In the genomic region with DNA sequence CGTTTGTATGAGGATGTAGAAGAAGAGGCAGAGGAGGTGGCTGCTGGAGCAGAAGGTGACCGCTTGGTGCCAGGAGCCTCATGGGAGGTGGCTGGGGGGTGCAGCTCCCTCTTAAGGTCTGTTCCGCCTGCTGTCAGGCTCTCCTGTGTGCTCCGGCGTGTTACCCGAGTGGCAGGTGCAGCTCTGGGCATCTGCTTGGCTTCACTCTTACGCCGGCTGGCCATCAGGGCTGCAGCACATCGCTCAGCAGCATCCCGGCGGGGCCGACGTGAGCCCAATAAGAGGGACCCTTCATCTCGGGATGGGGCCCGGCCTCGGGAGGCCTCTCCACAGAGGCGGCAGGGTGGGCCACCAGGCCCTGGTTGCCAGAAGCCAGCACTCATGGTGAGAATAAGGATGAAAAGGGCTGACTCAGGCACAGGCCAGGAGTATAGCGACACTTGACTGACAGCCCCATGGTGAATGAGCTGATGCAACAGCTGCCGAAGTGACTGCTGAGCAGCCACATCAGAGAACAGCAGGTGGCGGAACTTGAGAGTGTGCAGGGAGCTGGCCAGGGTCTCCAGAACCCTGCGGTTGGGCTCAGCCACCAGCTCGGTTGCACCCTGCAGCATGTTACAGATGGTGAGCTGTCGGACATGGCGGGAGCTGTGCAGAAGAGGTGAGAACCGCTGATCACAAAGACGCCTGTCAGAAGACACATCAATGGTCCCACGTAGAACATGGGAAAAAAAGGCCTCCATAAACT, we compare ENCODE assay signal across 1 cellular context.
TF ChIP-seq lines count a peak whose summit lies in the region.

No MANE protein-coding gene starts in this region.

TF ChIP-seq in K562, 482 proteins besides CTCF, POLR2A, EP300 and RAD21 (continues in another document):
- TF ChIP-seq EZH2 (IDR thresholded peaks at IDR 0.05; ENCODE audit: borderline replicate concordance, low read depth, low read length) (no peak), POLR2G (IDR thresholded peaks at IDR 0.05; ENCODE audit: low read depth, low read length) (peak; percentile 78), NFE2L1 (tag; IDR thresholded peaks at IDR 0.05; ENCODE audit: borderline replicate concordance, low read depth) (no peak), ZNF445 (CRISPR knock-in tag; IDR thresholded peaks at IDR 0.05; ENCODE audit: low read depth) (no peak), ZSCAN32 (CRISPR knock-in tag; IDR thresholded peaks at IDR 0.05) (peak; percentile 80), ZNF253 (CRISPR knock-in tag; conservative IDR thresholded peaks at IDR 0.05) (no peak), PHTF2 (CRISPR knock-in tag; IDR thresholded peaks at IDR 0.05) (no peak), ZNF263 (CRISPR knock-in tag; IDR thresholded peaks at IDR 0.05; ENCODE audit: borderline replicate concordance) (no peak), EGR1 (conservative IDR thresholded peaks at IDR 0.05) (no peak), TEAD2 (tag; IDR thresholded peaks at IDR 0.05) (no peak), NR3C1 (CRISPR knock-in tag; IDR thresholded peaks at IDR 0.05) (no peak), MEF2D (tag; conservative IDR thresholded peaks at IDR 0.05; ENCODE audit: low read depth) (no peak), JUND (IDR thresholded peaks at IDR 0.05; ENCODE audit: borderline replicate concordance, low read depth, low read length) (peak; percentile 87), JUND (tag; IDR thresholded peaks at IDR 0.05; ENCODE audit: borderline replicate concordance, low read depth, low read length) (peak; percentile 65; the same call in 1 of the 3 replicates), ZNF143 (CRISPR knock-in tag; IDR thresholded peaks at IDR 0.05) (no peak), RBBP5 (IDR thresholded peaks at IDR 0.05; ENCODE audit: borderline replicate concordance, insufficient read depth, low read length, poor library complexity, severe bottlenecking) (no peak), MED1 (CRISPR knock-in tag; IDR thresholded peaks at IDR 0.05; ENCODE audit: borderline replicate concordance) (no peak; the same call in 1 of the 2 replicates), PCBP1 (IDR thresholded peaks at IDR 0.05; ENCODE audit: low read depth, low read length, poor library complexity, severe bottlenecking) (no peak), DIDO1 (tag; IDR thresholded peaks at IDR 0.05; ENCODE audit: low read depth) (no peak), SREBF1 (IDR thresholded peaks at IDR 0.05; ENCODE audit: borderline replicate concordance, low read depth, low read length) (no peak), ZNF146 (CRISPR knock-in tag; IDR thresholded peaks at IDR 0.05; ENCODE audit: unreplicated experiment) (no peak), CHD2 (IDR thresholded peaks at IDR 0.05; ENCODE audit: low read depth, low read length) (no peak), ZNF347 (CRISPR knock-in tag; IDR thresholded peaks at IDR 0.05; ENCODE audit: low read depth) (no peak), ZNF41 (CRISPR knock-in tag; conservative IDR thresholded peaks at IDR 0.05) (no peak), YY1 (IDR thresholded peaks at IDR 0.05; ENCODE audit: borderline replicate concordance in 1 of 3, control insufficient read depth in 1 of 3, extremely low read depth in 1 of 3, insufficient read depth in 3 of 3, insufficient read length in 1 of 3, insufficient replicate concordance in 2 of 3, low read depth in 1 of 3, low read length in 2 of 3) (no peak), THRAP3 (IDR thresholded peaks at IDR 0.05; ENCODE audit: borderline replicate concordance) (0 out of 2 replicates have a peak, but pooled peaks have one; percentile 40), MYC (IDR thresholded peaks at IDR 0.05; ENCODE audit: low read depth, low read length) (peak; percentile 91), MYC (CRISPR knock-in tag; IDR thresholded peaks at IDR 0.05; ENCODE audit: borderline replicate concordance, low read depth) (no peak), PML (IDR thresholded peaks at IDR 0.05; ENCODE audit: low read length) (no peak), CHD1 (IDR thresholded peaks at IDR 0.05; ENCODE audit: low read length) (no peak), MTA2 (IDR thresholded peaks at IDR 0.05; ENCODE audit: low read depth) (no peak), MEF2A (IDR thresholded peaks at IDR 0.05; ENCODE audit: control insufficient read depth, low read depth, low read length) (no peak), FOXK2 (conservative IDR thresholded peaks at IDR 0.05 in 1 of 2, IDR thresholded peaks at IDR 0.05 in 1 of 2; ENCODE audit: low read depth in 2 of 2) (no peak), NCOR1 (IDR thresholded peaks at IDR 0.05) (no peak), JUNB (CRISPR knock-in tag; conservative IDR thresholded peaks at IDR 0.05) (no peak), TBP (optimal IDR thresholded peaks at IDR 0.05; ENCODE audit: low read depth, low read length) (no peak), PHF20 (IDR thresholded peaks at IDR 0.05; ENCODE audit: partially characterized antibody) (no peak), NFRKB (IDR thresholded peaks at IDR 0.05; ENCODE audit: low read depth) (no peak)
- TF ChIP-seq, protein P1, sequence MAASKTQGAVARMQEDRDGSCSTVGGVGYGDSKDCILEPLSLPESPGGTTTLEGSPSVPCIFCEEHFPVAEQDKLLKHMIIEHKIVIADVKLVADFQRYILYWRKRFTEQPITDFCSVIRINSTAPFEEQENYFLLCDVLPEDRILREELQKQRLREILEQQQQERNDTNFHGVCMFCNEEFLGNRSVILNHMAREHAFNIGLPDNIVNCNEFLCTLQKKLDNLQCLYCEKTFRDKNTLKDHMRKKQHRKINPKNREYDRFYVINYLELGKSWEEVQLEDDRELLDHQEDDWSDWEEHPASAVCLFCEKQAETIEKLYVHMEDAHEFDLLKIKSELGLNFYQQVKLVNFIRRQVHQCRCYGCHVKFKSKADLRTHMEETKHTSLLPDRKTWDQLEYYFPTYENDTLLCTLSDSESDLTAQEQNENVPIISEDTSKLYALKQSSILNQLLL (CRISPR knock-in tag; IDR thresholded peaks at IDR 0.05; ENCODE audit: borderline replicate concordance) = no peak
- TF ChIP-seq, protein P2, sequence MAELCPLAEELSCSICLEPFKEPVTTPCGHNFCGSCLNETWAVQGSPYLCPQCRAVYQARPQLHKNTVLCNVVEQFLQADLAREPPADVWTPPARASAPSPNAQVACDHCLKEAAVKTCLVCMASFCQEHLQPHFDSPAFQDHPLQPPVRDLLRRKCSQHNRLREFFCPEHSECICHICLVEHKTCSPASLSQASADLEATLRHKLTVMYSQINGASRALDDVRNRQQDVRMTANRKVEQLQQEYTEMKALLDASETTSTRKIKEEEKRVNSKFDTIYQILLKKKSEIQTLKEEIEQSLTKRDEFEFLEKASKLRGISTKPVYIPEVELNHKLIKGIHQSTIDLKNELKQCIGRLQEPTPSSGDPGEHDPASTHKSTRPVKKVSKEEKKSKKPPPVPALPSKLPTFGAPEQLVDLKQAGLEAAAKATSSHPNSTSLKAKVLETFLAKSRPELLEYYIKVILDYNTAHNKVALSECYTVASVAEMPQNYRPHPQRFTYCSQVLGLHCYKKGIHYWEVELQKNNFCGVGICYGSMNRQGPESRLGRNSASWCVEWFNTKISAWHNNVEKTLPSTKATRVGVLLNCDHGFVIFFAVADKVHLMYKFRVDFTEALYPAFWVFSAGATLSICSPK (IDR thresholded peaks at IDR 0.05; ENCODE audit: borderline replicate concordance) = no peak
- TF ChIP-seq, protein P3, sequence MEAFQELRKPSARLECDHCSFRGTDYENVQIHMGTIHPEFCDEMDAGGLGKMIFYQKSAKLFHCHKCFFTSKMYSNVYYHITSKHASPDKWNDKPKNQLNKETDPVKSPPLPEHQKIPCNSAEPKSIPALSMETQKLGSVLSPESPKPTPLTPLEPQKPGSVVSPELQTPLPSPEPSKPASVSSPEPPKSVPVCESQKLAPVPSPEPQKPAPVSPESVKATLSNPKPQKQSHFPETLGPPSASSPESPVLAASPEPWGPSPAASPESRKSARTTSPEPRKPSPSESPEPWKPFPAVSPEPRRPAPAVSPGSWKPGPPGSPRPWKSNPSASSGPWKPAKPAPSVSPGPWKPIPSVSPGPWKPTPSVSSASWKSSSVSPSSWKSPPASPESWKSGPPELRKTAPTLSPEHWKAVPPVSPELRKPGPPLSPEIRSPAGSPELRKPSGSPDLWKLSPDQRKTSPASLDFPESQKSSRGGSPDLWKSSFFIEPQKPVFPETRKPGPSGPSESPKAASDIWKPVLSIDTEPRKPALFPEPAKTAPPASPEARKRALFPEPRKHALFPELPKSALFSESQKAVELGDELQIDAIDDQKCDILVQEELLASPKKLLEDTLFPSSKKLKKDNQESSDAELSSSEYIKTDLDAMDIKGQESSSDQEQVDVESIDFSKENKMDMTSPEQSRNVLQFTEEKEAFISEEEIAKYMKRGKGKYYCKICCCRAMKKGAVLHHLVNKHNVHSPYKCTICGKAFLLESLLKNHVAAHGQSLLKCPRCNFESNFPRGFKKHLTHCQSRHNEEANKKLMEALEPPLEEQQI (IDR thresholded peaks at IDR 0.05) = no peak
- TF ChIP-seq, protein P4, sequence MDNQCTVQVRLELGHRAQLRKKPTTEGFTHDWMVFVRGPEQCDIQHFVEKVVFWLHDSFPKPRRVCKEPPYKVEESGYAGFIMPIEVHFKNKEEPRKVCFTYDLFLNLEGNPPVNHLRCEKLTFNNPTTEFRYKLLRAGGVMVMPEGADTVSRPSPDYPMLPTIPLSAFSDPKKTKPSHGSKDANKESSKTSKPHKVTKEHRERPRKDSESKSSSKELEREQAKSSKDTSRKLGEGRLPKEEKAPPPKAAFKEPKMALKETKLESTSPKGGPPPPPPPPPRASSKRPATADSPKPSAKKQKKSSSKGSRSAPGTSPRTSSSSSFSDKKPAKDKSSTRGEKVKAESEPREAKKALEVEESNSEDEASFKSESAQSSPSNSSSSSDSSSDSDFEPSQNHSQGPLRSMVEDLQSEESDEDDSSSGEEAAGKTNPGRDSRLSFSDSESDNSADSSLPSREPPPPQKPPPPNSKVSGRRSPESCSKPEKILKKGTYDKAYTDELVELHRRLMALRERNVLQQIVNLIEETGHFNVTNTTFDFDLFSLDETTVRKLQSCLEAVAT (IDR thresholded peaks at IDR 0.05) = peak in 1 of 2 experiments; percentile 73; a peak in 2 of 4 replicates
- TF ChIP-seq, protein P5, sequence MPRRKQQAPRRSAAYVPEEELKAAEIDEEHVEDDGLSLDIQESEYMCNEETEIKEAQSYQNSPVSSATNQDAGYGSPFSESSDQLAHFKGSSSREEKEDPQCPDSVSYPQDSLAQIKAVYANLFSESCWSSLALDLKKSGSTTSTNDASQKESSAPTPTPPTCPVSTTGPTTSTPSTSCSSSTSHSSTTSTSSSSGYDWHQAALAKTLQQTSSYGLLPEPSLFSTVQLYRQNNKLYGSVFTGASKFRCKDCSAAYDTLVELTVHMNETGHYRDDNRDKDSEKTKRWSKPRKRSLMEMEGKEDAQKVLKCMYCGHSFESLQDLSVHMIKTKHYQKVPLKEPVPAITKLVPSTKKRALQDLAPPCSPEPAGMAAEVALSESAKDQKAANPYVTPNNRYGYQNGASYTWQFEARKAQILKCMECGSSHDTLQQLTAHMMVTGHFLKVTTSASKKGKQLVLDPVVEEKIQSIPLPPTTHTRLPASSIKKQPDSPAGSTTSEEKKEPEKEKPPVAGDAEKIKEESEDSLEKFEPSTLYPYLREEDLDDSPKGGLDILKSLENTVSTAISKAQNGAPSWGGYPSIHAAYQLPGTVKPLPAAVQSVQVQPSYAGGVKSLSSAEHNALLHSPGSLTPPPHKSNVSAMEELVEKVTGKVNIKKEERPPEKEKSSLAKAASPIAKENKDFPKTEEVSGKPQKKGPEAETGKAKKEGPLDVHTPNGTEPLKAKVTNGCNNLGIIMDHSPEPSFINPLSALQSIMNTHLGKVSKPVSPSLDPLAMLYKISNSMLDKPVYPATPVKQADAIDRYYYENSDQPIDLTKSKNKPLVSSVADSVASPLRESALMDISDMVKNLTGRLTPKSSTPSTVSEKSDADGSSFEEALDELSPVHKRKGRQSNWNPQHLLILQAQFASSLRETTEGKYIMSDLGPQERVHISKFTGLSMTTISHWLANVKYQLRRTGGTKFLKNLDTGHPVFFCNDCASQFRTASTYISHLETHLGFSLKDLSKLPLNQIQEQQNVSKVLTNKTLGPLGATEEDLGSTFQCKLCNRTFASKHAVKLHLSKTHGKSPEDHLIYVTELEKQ (CRISPR knock-in tag; IDR thresholded peaks at IDR 0.05) = no peak
- TF ChIP-seq, protein P6, sequence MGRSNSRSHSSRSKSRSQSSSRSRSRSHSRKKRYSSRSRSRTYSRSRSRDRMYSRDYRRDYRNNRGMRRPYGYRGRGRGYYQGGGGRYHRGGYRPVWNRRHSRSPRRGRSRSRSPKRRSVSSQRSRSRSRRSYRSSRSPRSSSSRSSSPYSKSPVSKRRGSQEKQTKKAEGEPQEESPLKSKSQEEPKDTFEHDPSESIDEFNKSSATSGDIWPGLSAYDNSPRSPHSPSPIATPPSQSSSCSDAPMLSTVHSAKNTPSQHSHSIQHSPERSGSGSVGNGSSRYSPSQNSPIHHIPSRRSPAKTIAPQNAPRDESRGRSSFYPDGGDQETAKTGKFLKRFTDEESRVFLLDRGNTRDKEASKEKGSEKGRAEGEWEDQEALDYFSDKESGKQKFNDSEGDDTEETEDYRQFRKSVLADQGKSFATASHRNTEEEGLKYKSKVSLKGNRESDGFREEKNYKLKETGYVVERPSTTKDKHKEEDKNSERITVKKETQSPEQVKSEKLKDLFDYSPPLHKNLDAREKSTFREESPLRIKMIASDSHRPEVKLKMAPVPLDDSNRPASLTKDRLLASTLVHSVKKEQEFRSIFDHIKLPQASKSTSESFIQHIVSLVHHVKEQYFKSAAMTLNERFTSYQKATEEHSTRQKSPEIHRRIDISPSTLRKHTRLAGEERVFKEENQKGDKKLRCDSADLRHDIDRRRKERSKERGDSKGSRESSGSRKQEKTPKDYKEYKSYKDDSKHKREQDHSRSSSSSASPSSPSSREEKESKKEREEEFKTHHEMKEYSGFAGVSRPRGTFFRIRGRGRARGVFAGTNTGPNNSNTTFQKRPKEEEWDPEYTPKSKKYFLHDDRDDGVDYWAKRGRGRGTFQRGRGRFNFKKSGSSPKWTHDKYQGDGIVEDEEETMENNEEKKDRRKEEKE (IDR thresholded peaks at IDR 0.05; ENCODE audit: borderline replicate concordance in 1 of 2, control insufficient read depth in 1 of 2, low read depth in 2 of 2, low read length in 1 of 2) = no peak
- TF ChIP-seq, protein P7, sequence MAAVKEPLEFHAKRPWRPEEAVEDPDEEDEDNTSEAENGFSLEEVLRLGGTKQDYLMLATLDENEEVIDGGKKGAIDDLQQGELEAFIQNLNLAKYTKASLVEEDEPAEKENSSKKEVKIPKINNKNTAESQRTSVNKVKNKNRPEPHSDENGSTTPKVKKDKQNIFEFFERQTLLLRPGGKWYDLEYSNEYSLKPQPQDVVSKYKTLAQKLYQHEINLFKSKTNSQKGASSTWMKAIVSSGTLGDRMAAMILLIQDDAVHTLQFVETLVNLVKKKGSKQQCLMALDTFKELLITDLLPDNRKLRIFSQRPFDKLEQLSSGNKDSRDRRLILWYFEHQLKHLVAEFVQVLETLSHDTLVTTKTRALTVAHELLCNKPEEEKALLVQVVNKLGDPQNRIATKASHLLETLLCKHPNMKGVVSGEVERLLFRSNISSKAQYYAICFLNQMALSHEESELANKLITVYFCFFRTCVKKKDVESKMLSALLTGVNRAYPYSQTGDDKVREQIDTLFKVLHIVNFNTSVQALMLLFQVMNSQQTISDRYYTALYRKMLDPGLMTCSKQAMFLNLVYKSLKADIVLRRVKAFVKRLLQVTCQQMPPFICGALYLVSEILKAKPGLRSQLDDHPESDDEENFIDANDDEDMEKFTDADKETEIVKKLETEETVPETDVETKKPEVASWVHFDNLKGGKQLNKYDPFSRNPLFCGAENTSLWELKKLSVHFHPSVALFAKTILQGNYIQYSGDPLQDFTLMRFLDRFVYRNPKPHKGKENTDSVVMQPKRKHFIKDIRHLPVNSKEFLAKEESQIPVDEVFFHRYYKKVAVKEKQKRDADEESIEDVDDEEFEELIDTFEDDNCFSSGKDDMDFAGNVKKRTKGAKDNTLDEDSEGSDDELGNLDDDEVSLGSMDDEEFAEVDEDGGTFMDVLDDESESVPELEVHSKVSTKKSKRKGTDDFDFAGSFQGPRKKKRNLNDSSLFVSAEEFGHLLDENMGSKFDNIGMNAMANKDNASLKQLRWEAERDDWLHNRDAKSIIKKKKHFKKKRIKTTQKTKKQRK (IDR thresholded peaks at IDR 0.05; ENCODE audit: borderline replicate concordance, low read depth, low read length) = no peak
